27 cellular contexts compared by ENCODE assay signal in genomic region chr3:154193174-154193573, GRCh38.
"Had no signal": no experiment of that assay in that cellular context is flagged by ENCODE, and none has a peak within 500 bp of the region (broad histone marks: within the 10 kb centered on the region; RNA-seq: fewer than 3 reads in every experiment).

No MANE protein-coding gene starts in this region.

- H3K27me3 ChIP-seq: ascending aorta, cardiac muscle cell, dorsolateral prefrontal cortex, neutrophil, right lobe of liver had no signal

- DNase-seq: activated CD4-positive, alpha-beta T cell treated with anti-CD3 and anti-CD28 coated beads for 4 hours; activated CD4-positive, alpha-beta T cell treated with anti-CD3 and anti-CD28 coated beads, Interleukin-2, amount 50 U/mL, for 4 hours; activated CD8-positive, alpha-beta memory T cell treated with anti-CD3 and anti-CD28 coated beads, Interleukin-2, amount 50 U/mL, for 4 hours; activated effector memory CD4-positive, alpha-beta T cell treated with anti-CD3 and anti-CD28 coated beads, Interleukin-2, amount 50 U/mL, for 16 hours; activated naive CD4-positive, alpha-beta T cell treated with anti-CD3 and anti-CD28 coated beads for 36 hours; activated naive CD8-positive, alpha-beta T cell treated with anti-CD3 and anti-CD28 coated beads for 36 hours; activated T-cell treated with anti-CD3 and anti-CD28 coated beads, Interleukin-2, amount 50 U/mL, for 1 hour; cerebellar nuclear complex; dorsolateral prefrontal cortex; effector memory CD4-positive, alpha-beta T cell; foreskin melanocyte; left ventricle myocardium superior; mammary epithelial cell; naive B cell; nephron progenitor cell; right lobe of liver; stimulated activated CD4-positive, alpha-beta T cell treated with anti-CD3 and anti-CD28 coated beads, Interleukin-4, amount 100 ng/mL, for 24 hours; T-helper 9 cell; trophoblast cell had no signal

- H3K9me3 ChIP-seq: ascending aorta, neutrophil, right lobe of liver, thoracic aorta had no signal

- H3K27ac ChIP-seq: ascending aorta, cardiac muscle cell, coronary artery, dorsolateral prefrontal cortex, neutrophil, right lobe of liver, skin epidermis, thoracic aorta, VCaP had no signal

- ATAC-seq: left ventricle myocardium superior; right lobe of liver; stimulated activated effector memory CD8-positive, alpha-beta T cell treated with anti-CD3 and anti-CD28 coated beads, Interleukin-12 subunit alpha, Interleukin-12 subunit beta, amount 100 ng/mL, for 72 hours had no signal

- H3K4me3 ChIP-seq: ascending aorta, cardiac muscle cell, coronary artery, dorsolateral prefrontal cortex, right lobe of liver, skin epidermis, thoracic aorta had no signal

- H3K36me3 ChIP-seq: cardiac muscle cell, neutrophil had no signal

- H3K4me1 ChIP-seq: ascending aorta had no signal
